Comparison of ENCODE assay signal across 9 cellular contexts in the genomic region with DNA sequence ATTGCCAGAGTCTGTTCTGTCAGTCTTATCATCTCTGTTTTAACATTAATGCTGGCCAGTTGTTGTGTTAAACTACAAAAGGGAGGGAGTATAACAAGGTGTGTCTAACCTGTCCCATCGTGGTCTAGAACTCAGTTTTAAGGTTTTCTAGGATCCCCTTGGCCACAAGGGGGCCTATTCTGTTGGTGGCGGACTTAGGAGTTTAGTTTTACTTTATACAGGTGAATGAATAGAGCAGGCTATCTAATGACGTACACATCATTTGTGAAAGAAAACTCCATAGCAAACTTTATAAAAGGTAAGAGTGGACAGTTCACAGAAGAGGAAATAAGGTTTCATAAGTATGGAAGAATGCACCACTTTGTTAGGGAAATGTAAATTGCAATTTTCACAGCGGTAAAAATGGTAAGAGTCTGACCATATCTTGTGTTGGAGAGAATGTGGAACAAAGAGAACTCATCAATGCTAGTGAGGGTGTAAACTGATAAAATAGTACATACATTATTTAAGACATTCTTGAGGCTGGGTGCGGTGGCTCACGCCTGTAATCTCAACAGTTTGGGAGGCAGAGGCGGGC. TPM values are rescaled to one million over a fixed set of nuclear protein-coding genes. Genes with fewer than 3 reads are reported as not detected.
DNase-seq lines count a peak whose midpoint lies in the region; ATAC-seq, FAIRE-seq and TF ChIP-seq lines count a peak whose summit lies in the region.
"Had no signal": no experiment of that assay in that cellular context is flagged by ENCODE, and none has a peak within 500 bp of the region (broad histone marks: within the 10 kb centered on the region; RNA-seq: fewer than 3 reads in every experiment).

No MANE protein-coding gene starts in this region.

- no peak overlapping the region for H3K4me2 ChIP-seq in H1 (ENCODE audit: insufficient read depth in 1 of 2, low read depth in 2 of 2, low read length in 2 of 2)

- no peak overlapping the region for H2AK5ac ChIP-seq in H1 (ENCODE audit: low read depth, low read length)

- no peak overlapping the region for H2AFZ ChIP-seq in H1 (ENCODE audit: low read length)

- H3K14ac ChIP-seq in H1 (ENCODE audit: insufficient read length), result no peak overlapping the region

- no peak overlapping the region for H4K91ac ChIP-seq in H1 (replicated peaks; ENCODE audit: insufficient read length, low read length)

- no peaks in the 10 kb centered on the region for H3K36me3 ChIP-seq in H1 (ENCODE audit: control insufficient read depth in 2 of 4, insufficient read depth in 4 of 4, low read length in 3 of 4)

- WGBS in H1 (ENCODE audit: extremely low coverage in 1 of 2, insufficient coverage in 1 of 2, insufficient read length in 1 of 2, insufficient replicate concordance in 2 of 2, low coverage in 1 of 2, low lambda C conversion rate in 2 of 2, missing lambda C conversion rate in 1 of 2), 2 experiments, result 75% methylated on average over 7 of the region's 7 CpGs; no CpG with 5 or more reads in 1 of the 2 experiments

- H3K27ac ChIP-seq in VCaP (no peak overlapping the region), H1 (ENCODE audit: low read depth, low read length) (no peak overlapping the region)

- no peaks in the 10 kb centered on the region for H3K4me1 ChIP-seq in H1 (replicated peaks in 1 of 4; ENCODE audit: control insufficient read depth in 3 of 4, insufficient read depth in 4 of 4, low read length in 3 of 4)

- no peak overlapping the region for H4K8ac ChIP-seq in H1 (ENCODE audit: extremely low read depth, insufficient read depth, low read length)

- no peaks in the 10 kb centered on the region for H3K79me1 ChIP-seq in H1 (ENCODE audit: low read depth, low read length)

- POLR2A ChIA-PET in H1 (lab: Charles Lee; ENCODE audit: partially characterized antibody), result interaction anchor here (1.6 kb wide), 1 partner anchor 10 kb away, joined by 5 read pairs; no protein-coding TSS in a partner anchor

- no peak overlapping the region for H4K5ac ChIP-seq in H1 (ENCODE audit: insufficient read length, low read depth, low read length)

- no peak overlapping the region for H3K18ac ChIP-seq in H1 (ENCODE audit: extremely low read depth, low read length)

- H2BK15ac ChIP-seq in H1 (ENCODE audit: low read length), result no peak overlapping the region

- peak; percentile 29 to 39; a peak in 3 of 4 replicates for TF ChIP-seq RAD21 in H1 (IDR thresholded peaks at IDR 0.05 in 1 of 2, conservative IDR thresholded peaks at IDR 0.05 in 1 of 2; ENCODE audit: low read depth in 2 of 2, low read length in 2 of 2)

- no peak overlapping the region for H2BK5ac ChIP-seq in H1 (ENCODE audit: low read depth, low read length)

- H3K4ac ChIP-seq in H1 (replicated peaks; ENCODE audit: insufficient read length, low read depth, low read length), result no peak overlapping the region

- no peak overlapping the region for H3K56ac ChIP-seq in H1 (replicated peaks; ENCODE audit: insufficient read length, low read depth, low read length)

- no peak overlapping the region for H2BK12ac ChIP-seq in H1 (ENCODE audit: low read depth, low read length)

- H2BK120ac ChIP-seq in H1 (replicated peaks; ENCODE audit: low read depth, low read length), result no peak overlapping the region

- H2BK20ac ChIP-seq in H1 (ENCODE audit: low read length), result no peak overlapping the region

- intact Hi-C loops in sciatic nerve (cut with DNase I), result no loop called here

- H3K9ac ChIP-seq in H1 (replicated peaks in 1 of 4; ENCODE audit: extremely low read depth in 1 of 4, low read depth in 3 of 4, low read length in 3 of 4), result no peak overlapping the region

- H3K23ac ChIP-seq in H1 (ENCODE audit: insufficient read length), result no peak overlapping the region

- TF ChIP-seq EP300 in H1 (IDR thresholded peaks at IDR 0.05; ENCODE audit: borderline replicate concordance in 1 of 2, low read depth in 2 of 2, low read length in 2 of 2), result no peak

- TF ChIP-seq POLR2A in H1 (IDR thresholded peaks at IDR 0.05; ENCODE audit: control extremely low read depth in 1 of 2, low read depth in 2 of 2, low read length in 2 of 2), result no peak

- no peak overlapping the region for H3K4me3 ChIP-seq in H1 (ENCODE audit: extremely low read depth in 1 of 4, insufficient read depth in 2 of 4, low read depth in 3 of 4, low read length in 4 of 4)

- CTCF ChIA-PET in H1 (lab: Charles Lee; ENCODE audit: partially characterized antibody), result interaction anchor here (0.9 to 1.7 kb wide), 5 partner anchors 8 to 273 kb away, joined by 4 to 6 read pairs (median 4); no protein-coding TSS in a partner anchor

- H3K9me3 ChIP-seq in H1 (ENCODE audit: insufficient read depth in 2 of 2, low read depth in 1 of 2, low read length in 1 of 2), result no peaks in the 10 kb centered on the region

- DNase-seq in DMS53 (lab: John Stamatoyannopoulos, UW), result peak; percentile 72
- peak; percentile 22 for DNase-seq in HPDE6-E6E7 (ENCODE audit: extremely low spot score)
- DNase-seq in H1 (ENCODE audit: low read depth in 1 of 2, low spot score in 2 of 2), result no peak
- DNase-seq in stimulated activated CD4-positive, alpha-beta T cell treated with anti-CD3 and anti-CD28 coated beads, Interleukin-2, amount 100 ng/mL, for 24 hours, result peak; percentile 33 to 54
- no peak for DNase-seq in sciatic nerve (ENCODE audit: low spot score)
- DNase-seq in NK-92 (lab: John Stamatoyannopoulos, UW; ENCODE audit: unreplicated experiment), result no peak

- no peaks in the 10 kb centered on the region for H4K20me1 ChIP-seq in H1 (replicated peaks in 1 of 2; ENCODE audit: control insufficient read depth in 1 of 2, insufficient read depth in 2 of 2, low read length in 2 of 2)

- no peaks in the 10 kb centered on the region for H3K23me2 ChIP-seq in H1 (ENCODE audit: low read depth, low read length)

- TF ChIP-seq CTCF in VCaP (conservative IDR thresholded peaks at IDR 0.05) (peak; percentile 65), H1 (IDR thresholded peaks at IDR 0.05; ENCODE audit: control extremely low read depth in 1 of 3, insufficient read depth in 1 of 3, low read depth in 1 of 3, low read length in 3 of 3) (peak in 2 of 3 experiments; percentile 54 to 69; a peak in 3 of 4 replicates)

- peaks cover 0 to 4% of the 10 kb centered on the region in 2 experiments; a peak in 1 of 4 replicates for H3K79me2 ChIP-seq in H1 (ENCODE audit: control insufficient read depth in 1 of 2, insufficient read depth in 2 of 2, low read length in 2 of 2)

- no peaks in the 10 kb centered on the region for H3K27me3 ChIP-seq in H1 (replicated peaks in 1 of 4; ENCODE audit: control insufficient read depth in 3 of 4, extremely low read depth in 1 of 4, insufficient read depth in 3 of 4, low read length in 3 of 4)

- FAIRE-seq in H1 (lab: Jason Lieb, UNC), result peak; percentile 71

- ATAC-seq in sciatic nerve (no peak), GM21423 (IDR thresholded peaks at IDR 0.05; ENCODE audit: unreplicated experiment) (no peak)
- ATAC-seq: right cardiac atrium had no signal

TF ChIP-seq in H1, 55 proteins besides CTCF, POLR2A, EP300 and RAD21 (continues in another document):
- TF ChIP-seq CTBP2 (IDR thresholded peaks at IDR 0.05; ENCODE audit: borderline replicate concordance, insufficient read depth, insufficient read length, low read length), result no peak
- TF ChIP-seq FOSL1 (IDR thresholded peaks at IDR 0.05; ENCODE audit: insufficient read depth, low read depth, low read length), result no peak
- no peak for TF ChIP-seq TAF7 (optimal IDR thresholded peaks at IDR 0.05; ENCODE audit: borderline replicate concordance, low read depth, low read length)

RNA-seq across cellular contexts. Expression of a gene that starts 2.5 kb away (rescaled TPM):
- 9.9 and 10.0 TPM in 2 replicates for total RNA-seq in H1 (2021; fragmentation: NEBNext Ultra II Directional; extraction: Animal tissue kit (Norgen Biotek cat#: 25700))
- polyA plus RNA-seq in H1 (2011; rRNA removed), result 3.0 and 4.6 TPM in 2 replicates
- polyA plus RNA-seq in H1 (2011; cell fraction: cytosol; rRNA removed), result 5.1 TPM
- 3.0 TPM for polyA plus RNA-seq in H1 (2011; cell fraction: nucleus; rRNA removed)
- 5.1 to 6.4 TPM (median 5.6 TPM) in 4 replicates for polyA plus RNA-seq in H1 (2012, experiment 1 of 2)
- 0.62 TPM for polyA plus RNA-seq in H1 (2012, experiment 2 of 2)
- polyA plus RNA-seq in H1 (2013, experiment 1 of 2), result 15.5 TPM
- polyA plus RNA-seq in H1 (2013, experiment 2 of 2), result 16.6 TPM
- 14.3 and 18.2 TPM in 2 replicates for polyA minus RNA-seq in H1 (2011; rRNA and poly(A)+ RNA removed)
- 4.8 TPM for polyA minus RNA-seq in H1 (2011; cell fraction: cytosol; rRNA and poly(A)+ RNA removed)
- polyA minus RNA-seq in H1 (2011; cell fraction: nucleus; rRNA and poly(A)+ RNA removed), result 14.8 TPM
- 29.1 TPM for total RNA-seq in sciatic nerve

RNA-seq across cellular contexts. Expression of a gene that starts 14.0 kb away (rescaled TPM):
- total RNA-seq in H1 (2021; fragmentation: NEBNext Ultra II Directional; extraction: Animal tissue kit (Norgen Biotek cat#: 25700)), result 24.4 and 27.6 TPM in 2 replicates
- polyA plus RNA-seq in H1 (2011; rRNA removed), result 32.7 and 33.9 TPM in 2 replicates
- polyA plus RNA-seq in H1 (2011; cell fraction: cytosol; rRNA removed), result 49.1 TPM
- polyA plus RNA-seq in H1 (2011; cell fraction: nucleus; rRNA removed), result 35.0 TPM
- polyA plus RNA-seq in H1 (2012, experiment 1 of 2), result 27.1 to 30.5 TPM (median 28.9 TPM) in 4 replicates
- polyA plus RNA-seq in H1 (2012, experiment 2 of 2), result 6.6 TPM
- 27.6 TPM for polyA plus RNA-seq in H1 (2013, experiment 1 of 2)
- 28.0 TPM for polyA plus RNA-seq in H1 (2013, experiment 2 of 2)
- 16.7 and 21.4 TPM in 2 replicates for polyA minus RNA-seq in H1 (2011; rRNA and poly(A)+ RNA removed)
- polyA minus RNA-seq in H1 (2011; cell fraction: cytosol; rRNA and poly(A)+ RNA removed), result 17.5 TPM
- polyA minus RNA-seq in H1 (2011; cell fraction: nucleus; rRNA and poly(A)+ RNA removed), result 24.4 TPM
- total RNA-seq in sciatic nerve, result 22.7 TPM

RNA-seq across cellular contexts. Expression of a gene that starts 42.3 kb away (rescaled TPM):
- 0.15 and 0.24 TPM in 2 replicates for total RNA-seq in H1 (2021; fragmentation: NEBNext Ultra II Directional; extraction: Animal tissue kit (Norgen Biotek cat#: 25700))
- 0.13 and 0.14 TPM in 2 replicates for polyA plus RNA-seq in H1 (2011; rRNA removed)
- 0.27 TPM for polyA plus RNA-seq in H1 (2011; cell fraction: cytosol; rRNA removed)
- polyA plus RNA-seq in H1 (2011; cell fraction: nucleus; rRNA removed), result 0.30 TPM
- polyA plus RNA-seq in H1 (2012, experiment 1 of 2), result 0.11 to 0.23 TPM (median 0.16 TPM) in 4 replicates
- 0.10 TPM for polyA plus RNA-seq in H1 (2012, experiment 2 of 2)
- 0.20 TPM for polyA plus RNA-seq in H1 (2013, experiment 1 of 2)
- polyA plus RNA-seq in H1 (2013, experiment 2 of 2), result 0.13 TPM
- polyA minus RNA-seq in H1 (2011; rRNA and poly(A)+ RNA removed), result 0.07 TPM in 1 of 2 replicates, not detected in the other
- 0.73 TPM for polyA minus RNA-seq in H1 (2011; cell fraction: cytosol; rRNA and poly(A)+ RNA removed)
- 0.80 TPM for polyA minus RNA-seq in H1 (2011; cell fraction: nucleus; rRNA and poly(A)+ RNA removed)
- total RNA-seq in sciatic nerve, result 4.9 TPM

RNA-seq across cellular contexts. Expression of a gene that starts 56.6 kb away (rescaled TPM):
- not detected in 2 replicates for total RNA-seq in H1 (2021; fragmentation: NEBNext Ultra II Directional; extraction: Animal tissue kit (Norgen Biotek cat#: 25700))
- not detected in 2 replicates for polyA plus RNA-seq in H1 (2011; rRNA removed)
- not detected for polyA plus RNA-seq in H1 (2011; cell fraction: cytosol; rRNA removed)
- polyA plus RNA-seq in H1 (2011; cell fraction: nucleus; rRNA removed), result not detected
- not detected in 4 replicates for polyA plus RNA-seq in H1 (2012, experiment 1 of 2)
- not detected for polyA plus RNA-seq in H1 (2012, experiment 2 of 2)
- polyA plus RNA-seq in H1 (2013, experiment 1 of 2), result not detected
- polyA plus RNA-seq in H1 (2013, experiment 2 of 2), result not detected
- not detected in 2 replicates for polyA minus RNA-seq in H1 (2011; rRNA and poly(A)+ RNA removed)
- polyA minus RNA-seq in H1 (2011; cell fraction: cytosol; rRNA and poly(A)+ RNA removed), result not detected
- not detected for polyA minus RNA-seq in H1 (2011; cell fraction: nucleus; rRNA and poly(A)+ RNA removed)
- 0.49 TPM for total RNA-seq in sciatic nerve
- total RNA-seq: right cardiac atrium had no signal

Comparison
In these comparisons a context has a peak if more than half of its experiments do, and no peak if none do; other contexts are left out.
1. DNase-seq: peak in DMS53 (single experiment), HPDE6-E6E7 (single experiment) and stimulated activated CD4-positive, alpha-beta T cell treated with anti-CD3 and anti-CD28 coated beads, Interleukin-2, amount 100 ng/mL, for 24 hours (2 of 2); none in H1 (0 of 2), sciatic nerve (single experiment) and NK-92 (single experiment).